ENCODE assay signal across 13 cellular contexts in the genomic region with DNA sequence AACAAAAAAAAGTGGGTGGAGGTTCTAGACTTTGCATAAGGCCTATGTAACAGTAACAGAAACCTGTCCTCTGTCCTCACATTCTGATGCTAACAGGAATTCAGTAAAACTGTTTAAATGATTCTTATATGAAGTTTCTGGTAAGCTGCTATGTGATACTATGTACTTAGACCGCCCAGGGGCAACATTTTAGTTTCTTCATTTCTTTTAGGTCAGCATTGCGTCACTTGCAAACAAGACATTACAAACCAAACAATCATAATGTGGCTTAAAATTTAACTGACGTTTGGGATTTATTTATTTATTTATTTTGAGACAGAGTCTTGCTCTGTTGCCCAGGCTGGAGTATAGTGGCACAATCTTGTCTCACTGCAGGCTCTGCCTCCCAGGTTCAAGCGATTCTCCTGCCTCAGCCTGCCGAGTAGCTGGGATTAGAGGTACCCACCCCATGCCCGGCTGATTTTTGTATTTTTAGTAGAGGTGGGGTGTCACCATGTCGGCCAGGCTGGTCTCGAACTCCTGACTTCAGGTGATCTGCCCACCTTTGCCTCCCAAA. TPM values are rescaled to one million over a fixed set of nuclear protein-coding genes. Genes with fewer than 3 reads are reported as not detected.
A peak's percentile ranks its signal among the peaks of the same experiment; 100 is the strongest.
DNase-seq lines count a peak whose midpoint lies in the region; ATAC-seq and TF ChIP-seq lines count a peak whose summit lies in the region.
"Had no signal": no experiment of that assay in that cellular context is flagged by ENCODE, and none has a peak within 500 bp of the region (broad histone marks: within the 10 kb centered on the region; RNA-seq: fewer than 3 reads in every experiment).

No MANE protein-coding gene starts in this region.

- no peaks in the 10 kb centered on the region for H3K4me1 Mint-ChIP-seq in effector memory CD8-positive, alpha-beta T cell (ENCODE audit: low read depth in 2 of 2)
- H3K4me1 Mint-ChIP-seq in type B pancreatic cell (ENCODE audit: unreplicated experiment), result no peaks in the 10 kb centered on the region
- H3K4me1 Mint-ChIP-seq: B cell had no signal

- no peak overlapping the region for H2AFZ ChIP-seq in MM.1S (ENCODE audit: low read length)
- H2AFZ ChIP-seq: GM23248 had no signal

- H3K4me1 ChIP-seq in right lobe of liver (peaks cover 0 to 34% (median 10%) of the 10 kb centered on the region in 4 donors), MM.1S (ENCODE audit: low read length) (no peaks in the 10 kb centered on the region)

- H3K4me2 ChIP-seq in MM.1S (ENCODE audit: low read depth, low read length), result no peak overlapping the region

- intact Hi-C loops in right lobe of liver (cut with DNase I), result no loop called here

- H3K27ac ChIP-seq in right lobe of liver, result peak overlapping the region; percentile 7 to 76 (median 75)
- H3K27ac ChIP-seq in MM.1S (ENCODE audit: low read length), result no peak overlapping the region
- H3K27ac ChIP-seq: GM23248 had no signal

- H3K27ac Mint-ChIP-seq in effector memory CD8-positive, alpha-beta T cell, result peak overlapping the region; percentile 6 to 11
- peak overlapping the region; percentile 41 for H3K27ac Mint-ChIP-seq in type B pancreatic cell
- H3K27ac Mint-ChIP-seq: B cell; CD4-positive, alpha-beta T cell had no signal

- no peaks in the 10 kb centered on the region for H3K27me3 Mint-ChIP-seq in effector memory CD8-positive, alpha-beta T cell
- no peaks in the 10 kb centered on the region for H3K27me3 Mint-ChIP-seq in type B pancreatic cell
- H3K27me3 Mint-ChIP-seq: B cell; CD4-positive, alpha-beta T cell had no signal

- H3K9me2 ChIP-seq in MM.1S (replicated peaks; ENCODE audit: insufficient read depth, low read length), result no peaks in the 10 kb centered on the region

- TF ChIP-seq POLR2A in right lobe of liver (IDR thresholded peaks at IDR 0.05), result no peak

- H3K36me3 Mint-ChIP-seq in effector memory CD8-positive, alpha-beta T cell (ENCODE audit: insufficient read depth), result peaks cover 48% of the 10 kb centered on the region
- peaks cover 34% of the 10 kb centered on the region for H3K36me3 Mint-ChIP-seq in type B pancreatic cell

- no peaks in the 10 kb centered on the region for H3K79me2 ChIP-seq in MM.1S (ENCODE audit: low read length)

- H3K4me3 ChIP-seq in right lobe of liver, result no peak overlapping the region
- no peak overlapping the region for H3K4me3 ChIP-seq in MM.1S (ENCODE audit: low read length)
- H3K4me3 ChIP-seq: GM23248 had no signal

- no peaks in the 10 kb centered on the region for H3F3A ChIP-seq in MM.1S (ENCODE audit: insufficient read depth, low read length)

- H3K9me3 ChIP-seq in right lobe of liver, result no peaks in the 10 kb centered on the region
- no peaks in the 10 kb centered on the region for H3K9me3 ChIP-seq in MM.1S (replicated peaks; ENCODE audit: insufficient read depth, low read length)

- H3K9me3 Mint-ChIP-seq in effector memory CD8-positive, alpha-beta T cell, result no peaks in the 10 kb centered on the region
- H3K9me3 Mint-ChIP-seq in type B pancreatic cell, result no peaks in the 10 kb centered on the region
- H3K9me3 Mint-ChIP-seq: CD4-positive, alpha-beta T cell had no signal

- no peaks in the 10 kb centered on the region for H4K20me1 ChIP-seq in MM.1S (ENCODE audit: insufficient read depth, low read length)

- DNase-seq in HuH-7 (ENCODE audit: low spot score) (peak; percentile 22), right lobe of liver (no peak), type B pancreatic cell (ENCODE audit: extremely low spot score, unreplicated experiment) (no peak), MM.1S (no peak), superior temporal gyrus (ENCODE audit: extremely low spot score) (no peak)
- DNase-seq in effector memory CD8-positive, alpha-beta T cell, result no peak
- DNase-seq: C1 segment of cervical spinal cord; Calu3; CD4-positive, alpha-beta T cell; DMS 273 treated with DMSO at 0.1 percent for 48 hours; GM23248 had no signal

- H3K4me3 Mint-ChIP-seq in effector memory CD8-positive, alpha-beta T cell, result no peak overlapping the region
- no peak overlapping the region for H3K4me3 Mint-ChIP-seq in type B pancreatic cell
- H3K4me3 Mint-ChIP-seq: B cell; CD4-positive, alpha-beta T cell had no signal

- no peak overlapping the region for H3K9ac ChIP-seq in MM.1S (ENCODE audit: low read length)
- H3K9ac ChIP-seq: GM23248 had no signal

- no peak for TF ChIP-seq CTCF in right lobe of liver (IDR thresholded peaks at IDR 0.05)
- no peak for TF ChIP-seq CTCF in type B pancreatic cell (conservative IDR thresholded peaks at IDR 0.05)
- no peak for TF ChIP-seq CTCF in MM.1S (IDR thresholded peaks at IDR 0.05; ENCODE audit: low read length)

- H3K27me3 ChIP-seq in right lobe of liver (no peaks in the 10 kb centered on the region), MM.1S (replicated peaks; ENCODE audit: insufficient read depth, low read length) (no peaks in the 10 kb centered on the region)

- no peak for ATAC-seq in effector memory CD8-positive, alpha-beta T cell (replicated peaks)
- ATAC-seq in right lobe of liver, result peak; percentile 55 to 85 (median 64)
- ATAC-seq in HG02938 (IDR thresholded peaks at IDR 0.05; ENCODE audit: unreplicated experiment), result no peak

- H3K36me3 ChIP-seq in right lobe of liver, result peaks cover 0 to 34% (median 13%) of the 10 kb centered on the region in 4 donors
- peaks cover 15% of the 10 kb centered on the region for H3K36me3 ChIP-seq in MM.1S (replicated peaks; ENCODE audit: insufficient read depth, low read length)

- WGBS in right lobe of liver (ENCODE audit: insufficient coverage, low coverage, low lambda C conversion rate, missing lambda C conversion rate), result 46% methylated on average over 4 of the region's 8 CpGs

RNA-seq across cellular contexts. Expression of a gene that starts 44.3 kb away (rescaled TPM):
- total RNA-seq in right lobe of liver (10 to 100 TPM in 4 of 6 experiments, 1 to 10 TPM in 2; 8.5 to 23.1 (median 13.2) TPM), type B pancreatic cell (ENCODE audit: low replicate concordance) (21.7 and 34.1 TPM in 2 replicates)

Comparison
In these comparisons a context has a peak if more than half of its experiments do, and no peak if none do; other contexts are left out.
1. ATAC-seq: peak in right lobe of liver (4 of 4); none in effector memory CD8-positive, alpha-beta T cell (single experiment) and HG02938 (single experiment).